ENCODE assay signal across 18 cellular contexts in genomic region chr16:52265446-52265861, GRCh38.
DNase-seq lines count a peak whose midpoint lies in the region; ATAC-seq lines count a peak whose summit lies in the region.
"Had no signal": no experiment of that assay in that cellular context is flagged by ENCODE, and none has a peak within 500 bp of the region (broad histone marks: within the 10 kb centered on the region; RNA-seq: fewer than 3 reads in every experiment).

No MANE protein-coding gene starts in this region.

- H3K27ac ChIP-seq in aorta (ENCODE audit: low read depth in 1 of 2, low read length in 2 of 2): no peak overlapping the region
- H3K27ac ChIP-seq: A549, cardiac muscle cell, skin epidermis, upper lobe of right lung had no signal

- no peaks in the 10 kb centered on the region for H3K4me1 ChIP-seq in aorta (ENCODE audit: control insufficient read depth in 1 of 2, insufficient read depth in 2 of 2, low read length in 2 of 2)
- H3K4me1 ChIP-seq: A549, upper lobe of right lung had no signal

- ATAC-seq in aorta (ENCODE audit: low FRiP score) (no peak), left ventricle myocardium superior (no peak), GM19463 (IDR thresholded peaks at IDR 0.05; ENCODE audit: unreplicated experiment) (no peak)
- ATAC-seq: A549; stimulated activated naive B cell treated with anti-CD40 and anti-IgM and Interleukin-4, amounts not matched to agents 10 μg/mL and 1 μg/mL and 100 μg/mL, for 72 hours; upper lobe of right lung had no signal

- no peaks in the 10 kb centered on the region for H3K27me3 ChIP-seq in aorta (ENCODE audit: control insufficient read depth in 1 of 2, insufficient read depth in 2 of 2, low read length in 1 of 2)
- H3K27me3 ChIP-seq: cardiac muscle cell, upper lobe of right lung had no signal

- H3K4me3 ChIP-seq in aorta (ENCODE audit: low read length in 2 of 2): no peak overlapping the region
- H3K4me3 ChIP-seq: A549, cardiac muscle cell, skin epidermis, upper lobe of right lung had no signal

- DNase-seq in NCI-H82 (lab: John Stamatoyannopoulos, UW) (peak; percentile 35), NCI-H82 treated with DMSO at 0.1 percent for 48 hours (lab: John Stamatoyannopoulos, UW; ENCODE audit: unreplicated experiment) (no peak), NCI-H2107 (lab: John Stamatoyannopoulos, UW) (peak; percentile 80), astrocyte of the hippocampus (ENCODE audit: low read depth, low spot score) (peak; percentile 37), aorta (no peak), left ventricle myocardium superior (no peak), amygdala (lab: John Stamatoyannopoulos, UW) (no peak)
- DNase-seq: foreskin fibroblast; islet precursor cell; midbrain; NCI-H2029; stimulated activated naive B cell treated with anti-CD40 and anti-IgM and Interleukin-4, amounts not matched to agents 10 μg/mL and 1 μg/mL and 100 μg/mL, for 72 hours; T-helper 2 cell; upper lobe of right lung had no signal

- H3K36me3 ChIP-seq in aorta (ENCODE audit: control insufficient read depth in 1 of 2, insufficient read depth in 2 of 2, low read length in 1 of 2): no peaks in the 10 kb centered on the region
- H3K36me3 ChIP-seq: cardiac muscle cell, upper lobe of right lung had no signal

- intact Hi-C loops in aorta (cut with DNase I) (no loop called here), left ventricle myocardium superior (cut with micrococcal nuclease) (no loop called here)

- 6% methylated on average over 3 of the region's 3 CpGs for WGBS in aorta, 2 donors

- H3K9me3 ChIP-seq in aorta (ENCODE audit: control insufficient read depth, low read length): no peaks in the 10 kb centered on the region
- H3K9me3 ChIP-seq: A549, upper lobe of right lung had no signal

Comparison
In these comparisons a context has a peak if more than half of its experiments do, and no peak if none do; other contexts are left out.
1. DNase-seq: peak in NCI-H82 (single experiment), NCI-H2107 (single experiment) and astrocyte of the hippocampus (single experiment); none in NCI-H82 treated with DMSO at 0.1 percent for 48 hours (single experiment), aorta (0 of 2), left ventricle myocardium superior (single experiment) and amygdala (0 of 56).